18 cellular contexts compared by ENCODE assay signal in genomic region chr12:120010661-120011230, GRCh38. TPM values are rescaled to one million over a fixed set of nuclear protein-coding genes. Genes with fewer than 3 reads are reported as not detected.
DNase-seq lines count a peak whose midpoint lies in the region; ATAC-seq, FAIRE-seq and TF ChIP-seq lines count a peak whose summit lies in the region.
"Had no signal": no experiment of that assay in that cellular context is flagged by ENCODE, and none has a peak within 500 bp of the region (broad histone marks: within the 10 kb centered on the region; RNA-seq: fewer than 3 reads in every experiment).

No MANE protein-coding gene starts in this region.

- no peak overlapping the region for H2AFZ ChIP-seq in neuronal stem cell (ENCODE audit: low read length)

- no peak overlapping the region for H2AK5ac ChIP-seq in neuronal stem cell (ENCODE audit: low read depth, low read length)

- H3K27ac Mint-ChIP-seq in activated CD4-positive, alpha-beta T cell treated with anti-CD3 and anti-CD28 coated beads, Interleukin-2, amount 10 ng/mL, durations not matched to agents 24 days and 14 days, result peak overlapping the region; percentile 96
- peak overlapping the region; percentile 99 to 100 for H3K27ac Mint-ChIP-seq in activated naive CD4-positive, alpha-beta T cell treated with anti-CD3 and anti-CD28 coated beads, Interleukin-2, amount 50 U/mL, for 72 hours
- peak overlapping the region; percentile 83 to 99 (median 95) for H3K27ac Mint-ChIP-seq in naive thymus-derived CD8-positive, alpha-beta T cell

- TF ChIP-seq CTCF in heart right ventricle (IDR thresholded peaks at IDR 0.05), result no peak

- FAIRE-seq in GM18507 (lab: Jason Lieb, UNC) (peak; percentile 5), GM12891 (lab: Jason Lieb, UNC) (no peak)

- H3K27me3 Mint-ChIP-seq in activated CD4-positive, alpha-beta T cell treated with anti-CD3 and anti-CD28 coated beads, Interleukin-2, amount 10 ng/mL, durations not matched to agents 24 days and 14 days, result no peaks in the 10 kb centered on the region
- no peaks in the 10 kb centered on the region for H3K27me3 Mint-ChIP-seq in naive thymus-derived CD8-positive, alpha-beta T cell
- H3K27me3 Mint-ChIP-seq: naive B cell had no signal

- H3K9ac ChIP-seq in neuronal stem cell (ENCODE audit: low read depth, low read length, poor library complexity), result no peak overlapping the region

- peak; percentile 78 for DNase-seq in activated CD4-positive, alpha-beta T cell treated with anti-CD3 and anti-CD28 coated beads, Interleukin-2, amount 10 ng/mL, durations not matched to agents 24 days and 14 days
- no peak for DNase-seq in activated CD4-positive, alpha-beta T cell treated with anti-CD3 and anti-CD28 coated beads for 1 hour
- DNase-seq in GM18507 (ENCODE audit: extremely low spot score, insufficient read length, low read depth), result no peak
- DNase-seq in activated naive CD4-positive, alpha-beta T cell treated with anti-CD3 and anti-CD28 coated beads, Interleukin-2, amount 50 U/mL, for 72 hours (ENCODE audit: low spot score in 2 of 2), result no peak
- peak in 3 of 10 donors; percentile 12 to 65 (median 28) for DNase-seq in naive thymus-derived CD8-positive, alpha-beta T cell
- no peak for DNase-seq in neuronal stem cell (ENCODE audit: low spot score)
- no peak for DNase-seq in GM12891 (ENCODE audit: insufficient read length, low spot score)
- no peak for DNase-seq in heart right ventricle
- DNase-seq: activated CD4-positive, CD25-positive, alpha-beta regulatory T cell treated with anti-CD3 and anti-CD28 coated beads, Interleukin-2, amount 50 U/mL, for 72 hours; C1 segment of cervical spinal cord; DMS79 treated with DMSO at 0.1 percent for 48 hours; gastrocnemius medialis; lower lobe of right lung; naive B cell; NCI-H1694; NCI-H226; tibial artery had no signal

- H3K36me3 ChIP-seq in neuronal stem cell (replicated peaks in 1 of 2; ENCODE audit: control insufficient read depth in 2 of 2, insufficient read depth in 2 of 2, low read length in 2 of 2) (no peaks in the 10 kb centered on the region), heart right ventricle (no peaks in the 10 kb centered on the region)
- H3K36me3 ChIP-seq: gastrocnemius medialis, lower lobe of right lung, tibial artery had no signal

- peaks cover 74% of the 10 kb centered on the region for H3K4me1 Mint-ChIP-seq in activated CD4-positive, alpha-beta T cell treated with anti-CD3 and anti-CD28 coated beads, Interleukin-2, amount 10 ng/mL, durations not matched to agents 24 days and 14 days
- H3K4me1 Mint-ChIP-seq in naive thymus-derived CD8-positive, alpha-beta T cell, result peaks cover 43 to 94% (median 89%) of the 10 kb centered on the region in 4 donors

- peaks cover 56% of the 10 kb centered on the region for H3K36me3 Mint-ChIP-seq in activated CD4-positive, alpha-beta T cell treated with anti-CD3 and anti-CD28 coated beads, Interleukin-2, amount 10 ng/mL, durations not matched to agents 24 days and 14 days (ENCODE audit: low read depth)
- peaks cover 15 to 57% of the 10 kb centered on the region in 2 donors for H3K36me3 Mint-ChIP-seq in activated naive CD4-positive, alpha-beta T cell treated with anti-CD3 and anti-CD28 coated beads, Interleukin-2, amount 50 U/mL, for 72 hours
- H3K36me3 Mint-ChIP-seq in naive thymus-derived CD8-positive, alpha-beta T cell, result peaks cover 0 to 6% (median 4%) of the 10 kb centered on the region in 3 donors
- H3K36me3 Mint-ChIP-seq: naive B cell had no signal

- H3K9me3 Mint-ChIP-seq in activated CD4-positive, alpha-beta T cell treated with anti-CD3 and anti-CD28 coated beads, Interleukin-2, amount 10 ng/mL, durations not matched to agents 24 days and 14 days, result peaks cover 3% of the 10 kb centered on the region
- H3K9me3 Mint-ChIP-seq in activated naive CD4-positive, alpha-beta T cell treated with anti-CD3 and anti-CD28 coated beads, Interleukin-2, amount 50 U/mL, for 72 hours, result no peaks in the 10 kb centered on the region
- peaks cover 0 to 2% (median 0%) of the 10 kb centered on the region in 9 donors for H3K9me3 Mint-ChIP-seq in naive thymus-derived CD8-positive, alpha-beta T cell
- H3K9me3 Mint-ChIP-seq: naive B cell had no signal

- H3K18ac ChIP-seq in neuronal stem cell (ENCODE audit: low read length), result no peak overlapping the region

- H3K9me3 ChIP-seq in neuronal stem cell (replicated peaks in 1 of 2; ENCODE audit: control insufficient read depth in 2 of 2, insufficient read depth in 1 of 2, low read depth in 1 of 2, low read length in 2 of 2) (no peaks in the 10 kb centered on the region), heart right ventricle (no peaks in the 10 kb centered on the region)
- H3K9me3 ChIP-seq: gastrocnemius medialis, lower lobe of right lung, tibial artery had no signal

- no peak overlapping the region for H2BK12ac ChIP-seq in neuronal stem cell (ENCODE audit: low read length)

- no peak for TF ChIP-seq POLR2A in GM12891 (IDR thresholded peaks at IDR 0.05; ENCODE audit: low read depth, low read length)

- no peaks in the 10 kb centered on the region for H3K79me1 ChIP-seq in neuronal stem cell (ENCODE audit: low read depth, low read length)

- H2BK15ac ChIP-seq in neuronal stem cell (ENCODE audit: low read length), result no peak overlapping the region

- H3K27ac ChIP-seq in neuronal stem cell (replicated peaks; ENCODE audit: low read length), result no peak overlapping the region
- no peak overlapping the region for H3K27ac ChIP-seq in heart right ventricle
- H3K27ac ChIP-seq: gastrocnemius medialis, lower lobe of right lung, tibial artery had no signal

- H3K4me1 ChIP-seq in neuronal stem cell (ENCODE audit: control insufficient read depth in 2 of 2, insufficient read depth in 1 of 2, low read depth in 1 of 2, low read length in 2 of 2) (peaks cover 8 to 12% of the 10 kb centered on the region in 2 donors), heart right ventricle (no peaks in the 10 kb centered on the region)
- H3K4me1 ChIP-seq: gastrocnemius medialis, lower lobe of right lung, tibial artery had no signal

- intact Hi-C loops in activated CD4-positive, alpha-beta T cell treated with anti-CD3 and anti-CD28 coated beads, Interleukin-2, amount 10 ng/mL, durations not matched to agents 24 days and 14 days (cut with micrococcal nuclease), result no loop called here
- intact Hi-C loops in heart right ventricle (cut with DNase I), result no loop called here

- no peak overlapping the region for H2BK120ac ChIP-seq in neuronal stem cell (ENCODE audit: low read depth, low read length)

- POLR2A ChIA-PET in naive thymus-derived CD8-positive, alpha-beta T cell (lab: Charles Lee), result interaction anchor here (8.4 kb wide), 1 partner anchor 21 kb away, joined by 105 read pairs; the partner anchor contains the start of gene BICDL1

- H3K27me3 ChIP-seq in neuronal stem cell (ENCODE audit: control insufficient read depth in 3 of 3, insufficient read depth in 3 of 3, low read depth in 1 of 3, low read length in 3 of 3), result no peaks in the 10 kb centered on the region
- H3K27me3 ChIP-seq in heart right ventricle, result peaks cover 0 to 21% (median 3%) of the 10 kb centered on the region in 7 donors

- H2BK5ac ChIP-seq in neuronal stem cell (ENCODE audit: low read length), result no peak overlapping the region

- no peak overlapping the region for H4K8ac ChIP-seq in neuronal stem cell (ENCODE audit: low read depth, low read length)

- no peak overlapping the region for H3K23ac ChIP-seq in neuronal stem cell (ENCODE audit: low read depth, low read length, poor library complexity)

- H3K4me3 ChIP-seq in neuronal stem cell (ENCODE audit: low read length in 2 of 2), result no peak overlapping the region
- H3K4me3 ChIP-seq in heart right ventricle, result no peak overlapping the region
- H3K4me3 ChIP-seq: gastrocnemius medialis, lower lobe of right lung, tibial artery had no signal

- no peak for ATAC-seq in activated naive CD4-positive, alpha-beta T cell treated with anti-CD3 and anti-CD28 coated beads, Interleukin-2, amount 50 U/mL, for 72 hours
- no peak for ATAC-seq in naive thymus-derived CD8-positive, alpha-beta T cell
- ATAC-seq in heart right ventricle, result no peak
- ATAC-seq: gastrocnemius medialis, lower lobe of right lung had no signal

- H3K4me2 ChIP-seq in neuronal stem cell (ENCODE audit: insufficient read depth, low read length, poor library complexity, severe bottlenecking), result no peak overlapping the region

- H4K91ac ChIP-seq in neuronal stem cell (ENCODE audit: low read depth, low read length, poor library complexity), result no peak overlapping the region

- no CpG with 5 or more reads among the region's 5 CpGs for WGBS in neuronal stem cell (ENCODE audit: extremely low coverage in 2 of 2, insufficient read length in 2 of 2, insufficient replicate concordance in 1 of 2), 2 donors
- WGBS in heart right ventricle, 2 donors, result 67 to 68% methylated on average over 5 of the region's 5 CpGs

- H3K14ac ChIP-seq in neuronal stem cell (ENCODE audit: low read length), result no peak overlapping the region

- no peak overlapping the region for H3K4ac ChIP-seq in neuronal stem cell (ENCODE audit: low read length)

- H3K4me3 Mint-ChIP-seq in activated CD4-positive, alpha-beta T cell treated with anti-CD3 and anti-CD28 coated beads, Interleukin-2, amount 10 ng/mL, durations not matched to agents 24 days and 14 days, result peak overlapping the region; percentile 75
- H3K4me3 Mint-ChIP-seq in naive thymus-derived CD8-positive, alpha-beta T cell, result peak overlapping the region in 8 of 10 donors; percentile 3 to 77 (median 23)
- H3K4me3 Mint-ChIP-seq: naive B cell had no signal

TF ChIP-seq in GM12891, 5 proteins besides CTCF, POLR2A, EP300 and RAD21:
- TF ChIP-seq PAX5 (IDR thresholded peaks at IDR 0.05; ENCODE audit: insufficient read depth, low read length, severe bottlenecking) (no peak), POU2F2 (IDR thresholded peaks at IDR 0.05; ENCODE audit: low read depth, low read length) (no peak), SPI1 (IDR thresholded peaks at IDR 0.05; ENCODE audit: low read depth, low read length) (no peak), POLR2AphosphoS5 (IDR thresholded peaks at IDR 0.05; ENCODE audit: low read depth, low read length) (no peak), TAF1 (IDR thresholded peaks at IDR 0.05; ENCODE audit: low read depth, low read length) (no peak)

RNA-seq across cellular contexts. Expression of gene BICDL1, which starts 21.7 kb away (rescaled TPM):
- total RNA-seq in activated CD4-positive, alpha-beta T cell treated with anti-CD3 and anti-CD28 coated beads, Interleukin-2, amount 10 ng/mL, durations not matched to agents 24 days and 14 days, result 148 and 154 TPM in 2 replicates
- 100 to 1,000 TPM in 1 of 2 donors, 10 to 100 TPM in 1; 92.5 to 158 TPM for total RNA-seq in activated naive CD4-positive, alpha-beta T cell treated with anti-CD3 and anti-CD28 coated beads, Interleukin-2, amount 50 U/mL, for 72 hours
- total RNA-seq in naive thymus-derived CD8-positive, alpha-beta T cell, result 100 to 1,000 TPM; 147 to 157 TPM
- 1 to 10 TPM; 1.2 to 1.9 (median 1.4) TPM for polyA plus RNA-seq in naive thymus-derived CD8-positive, alpha-beta T cell
- polyA plus RNA-seq in neuronal stem cell (2013, experiment 1 of 2), result 1.1 TPM
- polyA plus RNA-seq in neuronal stem cell (2013, experiment 2 of 2), result 0.94 TPM
- 2.0 TPM for polyA plus RNA-seq in GM12891 (2012; ENCODE audit: low read depth, missing spikeins)
- 1 to 10 TPM in 1 of 10 donors, under 1 TPM in 7, not detected in 2; 0.10 to 1.5 (median 0.34) TPM for total RNA-seq in heart right ventricle
- under 1 TPM; 0.16 to 0.44 TPM for polyA plus RNA-seq in heart right ventricle
- total RNA-seq: HT1080 had no signal

Comparison
In these comparisons a context has a peak if more than half of its experiments do, and no peak if none do; other contexts are left out.
1. RNA of gene BICDL1, which starts 21.7 kb away (total RNA-seq): 92.5 to 158 TPM in activated naive CD4-positive, alpha-beta T cell treated with anti-CD3 and anti-CD28 coated beads, Interleukin-2, amount 50 U/mL, for 72 hours, 147 to 157 TPM in naive thymus-derived CD8-positive, alpha-beta T cell and 148 to 154 TPM in activated CD4-positive, alpha-beta T cell treated with anti-CD3 and anti-CD28 coated beads, Interleukin-2, amount 10 ng/mL, durations not matched to agents 24 days and 14 days; 0.10 to 1.5 TPM in heart right ventricle; every median in the first group is over 10 times any median in the second.
2. Peak in every context shown above with its lines, with median percentiles within 50 percentile points of each other: H3K27ac Mint-ChIP-seq.